21 cellular contexts compared by ENCODE assay signal in the genomic region with DNA sequence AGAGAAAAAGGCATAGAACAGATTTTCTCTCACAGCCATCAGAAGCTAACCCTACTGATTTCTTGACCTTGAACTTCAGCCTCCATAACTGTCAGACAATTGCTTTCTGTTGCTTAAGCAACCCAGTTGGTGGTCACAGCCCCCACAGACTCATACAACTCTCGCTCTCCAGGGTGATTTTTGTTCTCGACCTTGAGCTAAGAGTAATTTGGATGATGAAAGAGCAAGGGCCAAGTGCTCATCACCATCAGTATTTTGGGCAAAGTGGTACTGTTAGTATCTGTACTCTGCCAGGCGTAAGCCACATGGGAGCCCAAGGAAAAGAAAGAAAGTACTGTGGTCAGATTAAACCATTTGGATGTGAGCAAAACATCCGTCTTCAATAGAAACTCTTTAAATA.
"Had no signal": no experiment of that assay in that cellular context is flagged by ENCODE, and none has a peak within 500 bp of the region (broad histone marks: within the 10 kb centered on the region; RNA-seq: fewer than 3 reads in every experiment).

No MANE protein-coding gene starts in this region.

- H3K9me3 ChIP-seq: heart right ventricle, ovary, prostate gland, spleen, thyroid gland, upper lobe of right lung had no signal

- H3K4me3 ChIP-seq: heart right ventricle, ovary, prostate gland, spleen, thyroid gland, upper lobe of right lung had no signal

- H3K27me3 Mint-ChIP-seq: activated CD4-positive, alpha-beta T cell treated with anti-CD3 and anti-CD28 coated beads, Interleukin-2, amount 10 ng/mL, durations not matched to agents 7 days and 5 days; activated naive CD8-positive, alpha-beta T cell treated with anti-CD3 and anti-CD28 coated beads, Interleukin-2, amount 10 ng/mL, durations not matched to agents 7 days and 5 days had no signal

- H3K4me1 ChIP-seq: prostate gland, thyroid gland, upper lobe of right lung had no signal

- H3K36me3 ChIP-seq: ovary, prostate gland, thyroid gland, upper lobe of right lung had no signal

- DNase-seq: activated CD4-positive, alpha-beta T cell treated with anti-CD3 and anti-CD28 coated beads, Interleukin-2, amount 10 ng/mL, durations not matched to agents 7 days and 5 days; activated CD8-positive, alpha-beta memory T cell treated with anti-CD3 and anti-CD28 coated beads, Interleukin-2, amount 50 U/mL, for 4 hours; activated naive CD4-positive, alpha-beta T cell treated with Interleukin-2 at 50 U/mL for 16 hours; activated naive CD8-positive, alpha-beta T cell treated with anti-CD3 and anti-CD28 coated beads, Interleukin-2, amount 10 ng/mL, durations not matched to agents 7 days and 5 days; activated T-cell treated with anti-CD3 and anti-CD28 coated beads, Interleukin-2, amount 50 U/mL, for 48 hours; amygdala; cortex of kidney; heart right ventricle; left colon; mesenchymal stem cell; ovary; spleen; stimulated activated CD4-positive, alpha-beta T cell treated with anti-CD3 and anti-CD28 coated beads, Interleukin-4, amount 100 ng/mL, for 1 hour; stimulated activated naive CD4-positive, alpha-beta T cell treated with Interleukin-2 at 50 U/mL for 16 hours; substantia nigra; thyroid gland; upper lobe of right lung had no signal

- H3K27me3 ChIP-seq: heart right ventricle, ovary, spleen, thyroid gland, upper lobe of right lung had no signal

- H3K27ac Mint-ChIP-seq: T-helper 2 cell treated with Interferon-gamma antibody and Interleukin-4, amounts not matched to agents 5 μg/mL and 100 μg/mL, for 36 hours had no signal

- H3K4me3 Mint-ChIP-seq: activated CD4-positive, alpha-beta T cell treated with anti-CD3 and anti-CD28 coated beads, Interleukin-2, amount 10 ng/mL, durations not matched to agents 7 days and 5 days; activated naive CD8-positive, alpha-beta T cell treated with anti-CD3 and anti-CD28 coated beads, Interleukin-2, amount 10 ng/mL, durations not matched to agents 7 days and 5 days; T-helper 2 cell treated with Interferon-gamma antibody and Interleukin-4, amounts not matched to agents 5 μg/mL and 100 μg/mL, for 36 hours had no signal

- ATAC-seq: activated CD4-positive, CD25-positive, alpha-beta regulatory T cell treated with anti-CD3 and anti-CD28 coated beads, Interleukin-2, amount 50 U/mL, for 24 hours; heart right ventricle; left colon; upper lobe of right lung had no signal

- H3K27ac ChIP-seq: heart right ventricle, ovary, prostate gland, thyroid gland, upper lobe of right lung, VCaP had no signal

- H3K9me3 Mint-ChIP-seq: activated naive CD8-positive, alpha-beta T cell treated with anti-CD3 and anti-CD28 coated beads, Interleukin-2, amount 10 ng/mL, durations not matched to agents 7 days and 5 days; T-helper 2 cell treated with Interferon-gamma antibody and Interleukin-4, amounts not matched to agents 5 μg/mL and 100 μg/mL, for 36 hours had no signal
